ENCODE assay signal across 16 cellular contexts in the genomic region with DNA sequence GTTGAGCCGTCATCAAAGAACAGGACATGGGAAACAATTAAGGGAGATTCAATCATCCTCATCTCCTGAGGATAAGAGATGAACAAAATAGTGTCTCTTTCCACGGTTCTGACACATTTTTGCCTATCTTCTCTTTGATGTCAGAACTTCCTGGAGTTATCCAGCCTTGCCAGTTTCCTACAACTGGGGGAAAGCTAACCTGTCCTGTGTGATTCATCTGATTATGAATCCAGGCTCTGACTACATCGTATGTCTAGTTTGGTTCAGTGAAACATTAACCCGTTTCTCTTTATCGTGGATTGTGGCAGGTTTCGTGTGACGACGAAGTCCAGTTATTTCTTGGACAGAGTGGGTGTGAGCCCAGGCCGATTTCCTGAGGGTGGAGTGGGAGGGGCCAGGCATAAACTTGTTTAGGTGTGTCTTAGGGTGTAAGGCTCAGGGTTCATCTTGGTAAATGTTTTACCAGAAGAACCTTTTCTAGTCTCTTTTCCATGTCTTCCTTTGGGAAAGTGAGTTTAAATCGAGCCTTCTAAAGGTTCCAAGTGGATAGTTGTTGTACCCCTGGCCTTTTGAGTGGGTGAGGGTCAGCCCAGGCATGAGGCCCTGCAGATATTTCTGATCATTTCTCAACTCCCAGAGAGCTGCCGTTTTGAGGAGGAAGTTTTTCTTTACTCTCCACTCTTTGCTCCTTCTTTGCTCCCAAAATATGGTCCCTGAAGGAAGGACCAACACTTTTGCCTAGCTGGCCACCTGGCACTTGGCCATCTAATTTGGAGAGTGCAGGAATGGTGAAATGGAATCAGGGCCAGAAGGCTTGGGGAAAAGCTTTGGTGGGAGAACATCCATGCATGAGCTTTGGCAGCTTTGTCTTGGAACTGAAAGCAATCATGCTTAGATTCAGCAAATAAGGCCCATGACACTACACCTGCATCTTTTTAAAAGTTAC. TPM values are rescaled to one million over a fixed set of nuclear protein-coding genes. Genes with fewer than 3 reads are reported as not detected.
DNase-seq lines count a peak whose midpoint lies in the region; ATAC-seq and TF ChIP-seq lines count a peak whose summit lies in the region.
"Had no signal": no experiment of that assay in that cellular context is flagged by ENCODE, and none has a peak within 500 bp of the region (broad histone marks: within the 10 kb centered on the region; RNA-seq: fewer than 3 reads in every experiment).

No MANE protein-coding gene starts in this region.

- H3K4me3 ChIP-seq in right cardiac atrium (ENCODE audit: low read length) = no peak overlapping the region
- no peak overlapping the region for H3K4me3 ChIP-seq in right atrium auricular region
- H3K4me3 ChIP-seq in epithelial cell of esophagus (ENCODE audit: low read length) = no peak overlapping the region
- H3K4me3 ChIP-seq: gastrocnemius medialis, PC-9 had no signal

- H3K27ac ChIP-seq in right cardiac atrium (ENCODE audit: low read length) = no peak overlapping the region
- H3K27ac ChIP-seq in right atrium auricular region = no peak overlapping the region
- no peak overlapping the region for H3K27ac ChIP-seq in CD4-positive, alpha-beta T cell (ENCODE audit: low read depth, low read length)
- H3K27ac ChIP-seq: gastrocnemius medialis, PC-9 had no signal

- no peaks in the 10 kb centered on the region for H3K4me1 Mint-ChIP-seq in CD4-positive, alpha-beta T cell (ENCODE audit: low read depth)

- intact Hi-C loops in right cardiac atrium (cut with DNase I) = loop anchor here in 1 of 4 donors (10.0 kb wide), 1 partner anchor 45 kb away; no protein-coding TSS in a partner anchor
- intact Hi-C loops in CD4-positive, alpha-beta T cell (cut with DNase I, micrococcal nuclease) = no loop called here

- H3K4me1 ChIP-seq in right cardiac atrium (ENCODE audit: control insufficient read depth, insufficient read depth, low read length) = peaks cover 11% of the 10 kb centered on the region
- peaks cover 0 to 10% of the 10 kb centered on the region in 2 donors for H3K4me1 ChIP-seq in right atrium auricular region

- CTCF ChIA-PET in CD4-positive, alpha-beta T cell (lab: Charles Lee) = no interaction called here

- peaks cover 25% of the 10 kb centered on the region for H3K36me3 Mint-ChIP-seq in CD4-positive, alpha-beta T cell (ENCODE audit: low read depth)
- H3K36me3 Mint-ChIP-seq: natural killer cell treated with Interleukin-12 subunit alpha and Interleukin-12 subunit beta and Interleukin-15 and Interleukin-18, amount 100 ng/mL, for 72 hours had no signal

- WGBS in right cardiac atrium = 58% methylated on average over 11 of the region's 11 CpGs

- H3K27me3 Mint-ChIP-seq in CD4-positive, alpha-beta T cell = no peaks in the 10 kb centered on the region
- H3K27me3 Mint-ChIP-seq: activated naive CD8-positive, alpha-beta T cell; natural killer cell treated with Interleukin-12 subunit alpha and Interleukin-12 subunit beta and Interleukin-15 and Interleukin-18, amount 100 ng/mL, for 72 hours had no signal

- H3K36me3 ChIP-seq in right atrium auricular region = no peaks in the 10 kb centered on the region
- H3K36me3 ChIP-seq: gastrocnemius medialis had no signal

- H3K27me3 ChIP-seq in right cardiac atrium (ENCODE audit: control insufficient read depth, insufficient read depth) (no peaks in the 10 kb centered on the region), right atrium auricular region (no peaks in the 10 kb centered on the region)
- no peaks in the 10 kb centered on the region for H3K27me3 ChIP-seq in CD4-positive, alpha-beta T cell (ENCODE audit: control insufficient read depth, insufficient read depth, low read length)
- H3K27me3 ChIP-seq: gastrocnemius medialis had no signal

- TF ChIP-seq CTCF in right atrium auricular region (IDR thresholded peaks at IDR 0.05) = no peak
- TF ChIP-seq CTCF in epithelial cell of esophagus (IDR thresholded peaks at IDR 0.05; ENCODE audit: insufficient read depth, low read depth, low read length, missing control alignments) = no peak
- TF ChIP-seq CTCF in CD4-positive, alpha-beta T cell (IDR thresholded peaks at IDR 0.05) = no peak

- ATAC-seq in right cardiac atrium = peak; percentile 32 to 36
- ATAC-seq in CD4-positive, alpha-beta T cell (ENCODE audit: poor library complexity) = no peak
- ATAC-seq in GM19328 (IDR thresholded peaks at IDR 0.05; ENCODE audit: unreplicated experiment) = no peak
- ATAC-seq: activated CD4-positive, CD25-positive, alpha-beta regulatory T cell treated with anti-CD3 and anti-CD28 coated beads, Interleukin-2, amount 50 U/mL, for 24 hours; natural killer cell treated with Interleukin-12 subunit alpha and Interleukin-12 subunit beta and Interleukin-15 and Interleukin-18, amount 100 ng/mL, for 72 hours had no signal

- no peak overlapping the region for H3K27ac Mint-ChIP-seq in CD4-positive, alpha-beta T cell
- H3K27ac Mint-ChIP-seq: activated naive CD8-positive, alpha-beta T cell; natural killer cell treated with Interleukin-12 subunit alpha and Interleukin-12 subunit beta and Interleukin-15 and Interleukin-18, amount 100 ng/mL, for 72 hours had no signal

- POLR2A ChIA-PET in CD4-positive, alpha-beta T cell (lab: Charles Lee) = no interaction called here

- no peaks in the 10 kb centered on the region for H3K9me3 ChIP-seq in right cardiac atrium (ENCODE audit: control insufficient read depth, low read length)
- H3K9me3 ChIP-seq in right atrium auricular region = no peaks in the 10 kb centered on the region
- no peaks in the 10 kb centered on the region for H3K9me3 ChIP-seq in CD4-positive, alpha-beta T cell (ENCODE audit: control insufficient read depth, low read length)
- H3K9me3 ChIP-seq: gastrocnemius medialis had no signal

- DNase-seq in right cardiac atrium = peak in 1 of 3 donors; percentile 62
- DNase-seq in right atrium auricular region (ENCODE audit: low spot score) = no peak
- peak; percentile 82 for DNase-seq in epithelial cell of esophagus (ENCODE audit: low read depth)
- peak; percentile 90 for DNase-seq in mucosa of gallbladder (ENCODE audit: low spot score)
- peak; percentile 47 for DNase-seq in ureter (ENCODE audit: low spot score)
- no peak for DNase-seq in activated CD4-positive, alpha-beta T cell treated with anti-CD3 and anti-CD28 coated beads, Interleukin-2, amount 50 U/mL, for 1 hour
- no peak for DNase-seq in CD4-positive, alpha-beta T cell
- DNase-seq: activated CD8-positive, alpha-beta memory T cell treated with anti-CD3 and anti-CD28 coated beads, Interleukin-2, amount 50 U/mL, for 48 hours; gastrocnemius medialis; KG1; PC-9; stimulated activated naive CD4-positive, alpha-beta T cell had no signal

- H3K9me3 Mint-ChIP-seq in CD4-positive, alpha-beta T cell = no peaks in the 10 kb centered on the region
- H3K9me3 Mint-ChIP-seq: natural killer cell treated with Interleukin-12 subunit alpha and Interleukin-12 subunit beta and Interleukin-15 and Interleukin-18, amount 100 ng/mL, for 72 hours had no signal

- no peak overlapping the region for H3K4me3 Mint-ChIP-seq in CD4-positive, alpha-beta T cell
- H3K4me3 Mint-ChIP-seq: activated naive CD8-positive, alpha-beta T cell; natural killer cell treated with Interleukin-12 subunit alpha and Interleukin-12 subunit beta and Interleukin-15 and Interleukin-18, amount 100 ng/mL, for 72 hours had no signal

RNA-seq across cellular contexts. Expression of gene FZD5, which starts 50.4 kb away (rescaled TPM):
- 1 to 10 TPM; 3.1 to 6.2 (median 3.7) TPM for total RNA-seq in right cardiac atrium
- 1.3 TPM for polyA plus RNA-seq in right cardiac atrium
- total RNA-seq in right atrium auricular region = 1 to 10 TPM; 3.4 to 6.4 TPM
- total RNA-seq in mucosa of gallbladder = 31.0 TPM
- total RNA-seq in ureter = 11.6 TPM
- total RNA-seq in CD4-positive, alpha-beta T cell = under 1 TPM; 0.19 to 0.25 TPM

Comparison
In these comparisons a context has a peak if more than half of its experiments do, and no peak if none do; other contexts are left out.
1. ATAC-seq: peak in right cardiac atrium (2 of 2); none in CD4-positive, alpha-beta T cell (single experiment) and GM19328 (single experiment).
2. DNase-seq: peak in epithelial cell of esophagus (single experiment), mucosa of gallbladder (single experiment) and ureter (single experiment); none in right atrium auricular region (single experiment), activated CD4-positive, alpha-beta T cell treated with anti-CD3 and anti-CD28 coated beads, Interleukin-2, amount 50 U/mL, for 1 hour (single experiment) and CD4-positive, alpha-beta T cell (0 of 10).